11 cellular contexts compared by ENCODE assay signal in genomic region chr5:59760798-59761348, GRCh38.
DNase-seq lines count a peak whose midpoint lies in the region; ATAC-seq and TF ChIP-seq lines count a peak whose summit lies in the region.
"Had no signal": no experiment of that assay in that cellular context is flagged by ENCODE, and none has a peak within 500 bp of the region (broad histone marks: within the 10 kb centered on the region; RNA-seq: fewer than 3 reads in every experiment).

No MANE protein-coding gene starts in this region.

- no peak overlapping the region for H3K9ac ChIP-seq in fibroblast of lung (ENCODE audit: insufficient read depth, low read length)

- no peaks in the 10 kb centered on the region for H3K9me3 ChIP-seq in fibroblast of lung (ENCODE audit: control insufficient read depth, insufficient read depth, low read depth, low read length)
- no peaks in the 10 kb centered on the region for H3K9me3 ChIP-seq in CD4-positive, alpha-beta T cell (ENCODE audit: control insufficient read depth, low read length)

- no peak for TF ChIP-seq CTCF in fibroblast of lung (conservative IDR thresholded peaks at IDR 0.05 in 1 of 2, IDR thresholded peaks at IDR 0.05 in 1 of 2; ENCODE audit: low read depth in 1 of 2, low read length in 2 of 2)
- no peak for TF ChIP-seq CTCF in CD4-positive, alpha-beta T cell (IDR thresholded peaks at IDR 0.05)
- TF ChIP-seq CTCF in endothelial cell (IDR thresholded peaks at IDR 0.05; ENCODE audit: unreplicated experiment), result no peak

- no peak overlapping the region for H3K4me3 ChIP-seq in fibroblast of lung (replicated peaks in 1 of 4; ENCODE audit: control extremely low read depth in 1 of 4, insufficient read depth in 1 of 4, low read depth in 3 of 4, low read length in 4 of 4)

- peak; percentile 29 to 43 for DNase-seq in AML-193 (lab: John Stamatoyannopoulos, UW)
- peak; percentile 56 for DNase-seq in NCI-H460 (ENCODE audit: extremely low read depth, low read depth)
- peak; percentile 75 to 88 for DNase-seq in fibroblast of lung (ENCODE audit: low read depth in 2 of 2)
- DNase-seq in CD4-positive, alpha-beta T cell, result no peak
- DNase-seq in activated gamma-delta T cell treated with Interleukin-2 at 50 U/mL for 16 hours, result no peak
- DNase-seq in endothelial cell (ENCODE audit: low spot score), result no peak
- DNase-seq in left lobe of liver (ENCODE audit: low spot score), result no peak
- DNase-seq: DMS79, NCI-H2081 had no signal

- POLR2A ChIA-PET in CD4-positive, alpha-beta T cell (lab: Charles Lee), result no interaction called here

- intact Hi-C loops in CD4-positive, alpha-beta T cell (cut with DNase I, micrococcal nuclease), result loop anchor here in 1 of 2 experiments (1.0 kb wide), 1 partner anchor 39 kb away; no protein-coding TSS in a partner anchor

- no peak overlapping the region for H3K4me3 Mint-ChIP-seq in CD4-positive, alpha-beta T cell
- H3K4me3 Mint-ChIP-seq in endothelial cell (ENCODE audit: unreplicated experiment), result no peak overlapping the region

- H3K4me1 ChIP-seq in fibroblast of lung (ENCODE audit: control insufficient read depth, extremely low read depth, insufficient read depth, low read length), result no peaks in the 10 kb centered on the region

- no peaks in the 10 kb centered on the region for H4K20me1 ChIP-seq in fibroblast of lung (ENCODE audit: control insufficient read depth, extremely low read depth, insufficient read depth, low read length)

- peak; percentile 79 for ATAC-seq in GM19452 (IDR thresholded peaks at IDR 0.05; ENCODE audit: unreplicated experiment)
- no peak for ATAC-seq in CD4-positive, alpha-beta T cell (ENCODE audit: poor library complexity)
- ATAC-seq in left lobe of liver, result no peak
- ATAC-seq: HCT116 had no signal

- no peaks in the 10 kb centered on the region for H3K27me3 ChIP-seq in fibroblast of lung (ENCODE audit: control insufficient read depth, insufficient read depth, low read length)
- H3K27me3 ChIP-seq in CD4-positive, alpha-beta T cell (ENCODE audit: control insufficient read depth, insufficient read depth, low read length), result no peaks in the 10 kb centered on the region

- no peaks in the 10 kb centered on the region for H3K9me3 Mint-ChIP-seq in CD4-positive, alpha-beta T cell
- H3K9me3 Mint-ChIP-seq in endothelial cell (ENCODE audit: unreplicated experiment), result no peaks in the 10 kb centered on the region

- H3K27ac ChIP-seq in fibroblast of lung (ENCODE audit: insufficient read depth, low read length), result no peak overlapping the region
- no peak overlapping the region for H3K27ac ChIP-seq in CD4-positive, alpha-beta T cell (ENCODE audit: low read depth, low read length)

- no peaks in the 10 kb centered on the region for H3K36me3 ChIP-seq in fibroblast of lung (ENCODE audit: control insufficient read depth, insufficient read depth, low read length)

- CTCF ChIA-PET in CD4-positive, alpha-beta T cell (lab: Charles Lee), result no interaction called here

- H3K36me3 Mint-ChIP-seq in CD4-positive, alpha-beta T cell (ENCODE audit: low read depth), result no peaks in the 10 kb centered on the region
- H3K36me3 Mint-ChIP-seq in endothelial cell (ENCODE audit: low read depth, unreplicated experiment), result no peaks in the 10 kb centered on the region

- no peaks in the 10 kb centered on the region for H3K4me1 Mint-ChIP-seq in CD4-positive, alpha-beta T cell (ENCODE audit: low read depth)
- H3K4me1 Mint-ChIP-seq in endothelial cell (ENCODE audit: unreplicated experiment), result peaks cover 12% of the 10 kb centered on the region

- H2AFZ ChIP-seq in fibroblast of lung (ENCODE audit: low read length), result no peak overlapping the region

- H3K27me3 Mint-ChIP-seq in CD4-positive, alpha-beta T cell, result peaks cover 8% of the 10 kb centered on the region
- H3K27me3 Mint-ChIP-seq in endothelial cell (ENCODE audit: unreplicated experiment), result no peaks in the 10 kb centered on the region

- H3K27ac Mint-ChIP-seq in CD4-positive, alpha-beta T cell, result no peak overlapping the region
- no peak overlapping the region for H3K27ac Mint-ChIP-seq in endothelial cell (ENCODE audit: unreplicated experiment)

- no peak overlapping the region for H3K4me2 ChIP-seq in fibroblast of lung (ENCODE audit: extremely low read depth, insufficient read depth, low read length)

- H3K79me2 ChIP-seq in fibroblast of lung (ENCODE audit: control insufficient read depth, insufficient read depth, low read length), result no peaks in the 10 kb centered on the region

Comparison
In these comparisons a context has a peak if more than half of its experiments do, and no peak if none do; other contexts are left out.
1. DNase-seq: peak in AML-193 (2 of 2), NCI-H460 (single experiment) and fibroblast of lung (2 of 2); none in CD4-positive, alpha-beta T cell (0 of 10), activated gamma-delta T cell treated with Interleukin-2 at 50 U/mL for 16 hours (single experiment), endothelial cell (single experiment) and left lobe of liver (single experiment).